ENCODE assay signal across 10 cellular contexts in the genomic region with DNA sequence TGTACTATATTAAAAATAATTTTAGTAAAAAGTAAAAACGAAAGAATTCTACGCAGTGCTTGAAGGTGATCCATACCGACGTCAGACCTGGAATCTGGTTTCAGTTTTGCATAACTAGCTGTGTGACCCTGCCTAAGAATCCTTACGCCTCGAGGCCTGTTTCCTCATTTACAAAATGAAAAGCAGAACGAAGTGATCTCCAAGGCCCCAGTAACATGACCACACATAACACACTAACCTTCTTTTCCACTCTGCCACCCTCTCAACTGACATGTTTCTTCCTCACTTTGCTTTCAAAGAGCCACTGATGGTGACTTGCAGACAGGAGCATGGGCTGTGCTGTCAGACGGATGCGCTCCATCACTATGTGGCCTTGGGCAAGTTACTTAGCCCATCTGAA. TPM values are rescaled to one million over a fixed set of nuclear protein-coding genes. Genes with fewer than 3 reads are reported as not detected.
A peak's percentile ranks its signal among the peaks of the same experiment; 100 is the strongest.
DNase-seq lines count a peak whose midpoint lies in the region; ATAC-seq and TF ChIP-seq lines count a peak whose summit lies in the region.
"Had no signal": no experiment of that assay in that cellular context is flagged by ENCODE, and none has a peak within 500 bp of the region (broad histone marks: within the 10 kb centered on the region; RNA-seq: fewer than 3 reads in every experiment).

No MANE protein-coding gene starts in this region.

- no peak overlapping the region for H2BK15ac ChIP-seq in mesendoderm (replicated peaks; ENCODE audit: low read depth)

- intact Hi-C loops in CD4-positive, alpha-beta memory T cell (cut with micrococcal nuclease): loop anchor here (10.0 kb wide), 1 partner anchor 290 kb away; the partner anchor contains the start of gene ABHD17C

- peaks cover 19% of the 10 kb centered on the region for H3K79me1 ChIP-seq in mesendoderm (ENCODE audit: low read length)

- H2BK120ac ChIP-seq in mesendoderm (ENCODE audit: low read depth, low read length): no peak overlapping the region

- H3K27ac ChIP-seq in CD4-positive, alpha-beta memory T cell (ENCODE audit: low read depth, low read length): no peak overlapping the region
- no peak overlapping the region for H3K27ac ChIP-seq in mesendoderm (ENCODE audit: low read depth, low read length)
- H3K27ac ChIP-seq: VCaP had no signal

- no peak for TF ChIP-seq POLR2A in GM18505 (IDR thresholded peaks at IDR 0.05; ENCODE audit: borderline replicate concordance, extremely low read depth, insufficient read depth, insufficient read length)

- peak overlapping the region; percentile 50 for H3K56ac ChIP-seq in mesendoderm (ENCODE audit: low read length)

- CTCF ChIA-PET in CD4-positive, alpha-beta memory T cell (lab: Charles Lee; ENCODE audit: partially characterized antibody): interaction anchor here (1.0 to 4.0 kb wide), 2 partner anchors 15 to 120 kb away, joined by 3 to 12 read pairs; no protein-coding TSS in a partner anchor

- peaks cover 7% of the 10 kb centered on the region for H3K36me3 ChIP-seq in CD4-positive, alpha-beta memory T cell (ENCODE audit: insufficient read depth, low read length)
- no peaks in the 10 kb centered on the region for H3K36me3 ChIP-seq in mesendoderm (ENCODE audit: control insufficient read depth, insufficient read depth, low read length)

- no peak overlapping the region for H3K18ac ChIP-seq in mesendoderm (ENCODE audit: low read length)

- H3K4me1 Mint-ChIP-seq in CD4-positive, alpha-beta memory T cell: peaks cover 51 to 73% (median 61%) of the 10 kb centered on the region in 4 donors
- peaks cover 46% of the 10 kb centered on the region for H3K4me1 Mint-ChIP-seq in activated T-helper 17 cell treated with anti-CD3 and anti-CD28 coated beads, Interleukin-2, amount 50 U/mL, for 72 hours

- no peak overlapping the region for H3K4me2 ChIP-seq in mesendoderm (ENCODE audit: low read length)

- peaks cover 50% of the 10 kb centered on the region for H3K4me1 ChIP-seq in CD4-positive, alpha-beta memory T cell (ENCODE audit: insufficient read depth, low read length)
- peaks cover 17% of the 10 kb centered on the region for H3K4me1 ChIP-seq in mesendoderm (ENCODE audit: control insufficient read depth, low read depth, low read length)

- no peaks in the 10 kb centered on the region for H3K9me3 Mint-ChIP-seq in CD4-positive, alpha-beta memory T cell
- no peaks in the 10 kb centered on the region for H3K9me3 Mint-ChIP-seq in activated T-helper 17 cell treated with anti-CD3 and anti-CD28 coated beads, Interleukin-2, amount 50 U/mL, for 72 hours

- no peak for ATAC-seq in activated T-helper 17 cell treated with anti-CD3 and anti-CD28 coated beads, Interleukin-2, amount 50 U/mL, for 72 hours (replicated peaks)
- no peak for ATAC-seq in GM21390 (IDR thresholded peaks at IDR 0.05; ENCODE audit: unreplicated experiment)
- no peak for ATAC-seq in GM18505 (IDR thresholded peaks at IDR 0.05; ENCODE audit: unreplicated experiment)

- H3K23ac ChIP-seq in mesendoderm (ENCODE audit: low read length): no peak overlapping the region

- H3K79me2 ChIP-seq in mesendoderm (ENCODE audit: control insufficient read depth, insufficient read depth, low read length): peaks cover 55% of the 10 kb centered on the region

- no peaks in the 10 kb centered on the region for H3K9me3 ChIP-seq in CD4-positive, alpha-beta memory T cell (ENCODE audit: control insufficient read depth in 1 of 2, low read length in 2 of 2)

- H3K36me3 Mint-ChIP-seq in CD4-positive, alpha-beta memory T cell: peaks cover 15 to 54% of the 10 kb centered on the region in 2 donors
- peaks cover 69% of the 10 kb centered on the region for H3K36me3 Mint-ChIP-seq in activated T-helper 17 cell treated with anti-CD3 and anti-CD28 coated beads, Interleukin-2, amount 50 U/mL, for 72 hours (ENCODE audit: low read depth)

- H3K27me3 Mint-ChIP-seq in CD4-positive, alpha-beta memory T cell: no peaks in the 10 kb centered on the region
- H3K27me3 Mint-ChIP-seq in activated T-helper 17 cell treated with anti-CD3 and anti-CD28 coated beads, Interleukin-2, amount 50 U/mL, for 72 hours: no peaks in the 10 kb centered on the region

- H2AK5ac ChIP-seq in mesendoderm (ENCODE audit: low read length): no peak overlapping the region

- H3K9ac ChIP-seq in mesendoderm (ENCODE audit: low read length): peak overlapping the region; percentile 23

- H4K5ac ChIP-seq in mesendoderm (ENCODE audit: low read length): no peak overlapping the region

- DNase-seq in CD4-positive, alpha-beta memory T cell: no peak
- DNase-seq in KBM-7 (peak; percentile 96), mesendoderm (no peak), superior temporal gyrus (ENCODE audit: extremely low spot score) (no peak)
- DNase-seq in stimulated activated CD4-positive, alpha-beta T cell treated with anti-CD3 and anti-CD28 coated beads, Interleukin-4, amount 100 ng/mL, for 24 hours: no peak
- DNase-seq: NCI-H2227 treated with DMSO at 0.1 percent for 48 hours had no signal

- no peak overlapping the region for H3K4me3 ChIP-seq in CD4-positive, alpha-beta memory T cell (ENCODE audit: low read length in 2 of 2)
- no peak overlapping the region for H3K4me3 ChIP-seq in mesendoderm (ENCODE audit: low read length)

- no CpG with 5 or more reads among the region's 9 CpGs for WGBS in mesendoderm (ENCODE audit: extremely low coverage, insufficient coverage, low lambda C conversion rate)

- H2BK5ac ChIP-seq in mesendoderm (ENCODE audit: low read length): no peak overlapping the region

- in situ Hi-C loops in KBM-7 (cut with MboI; ENCODE audit: low pct_unique_long_range_greater_than_20kb, low sequenced_read_pairs): no loop called here

- no peaks in the 10 kb centered on the region for H3K27me3 ChIP-seq in CD4-positive, alpha-beta memory T cell (ENCODE audit: insufficient read depth, low read length)
- no peaks in the 10 kb centered on the region for H3K27me3 ChIP-seq in mesendoderm (ENCODE audit: insufficient read depth, low read length, poor library complexity)

- POLR2A ChIA-PET in CD4-positive, alpha-beta memory T cell (lab: Charles Lee; ENCODE audit: partially characterized antibody): interaction anchor here (0.6 to 8.2 kb wide), 2 partner anchors 8 to 17 kb away, joined by 3 to 109 read pairs; partner anchors contain the start of gene TLNRD1

- peak overlapping the region in 6 of 7 donors; percentile 1 to 66 (median 40) for H3K27ac Mint-ChIP-seq in CD4-positive, alpha-beta memory T cell
- no peak overlapping the region for H3K27ac Mint-ChIP-seq in activated T-helper 17 cell treated with anti-CD3 and anti-CD28 coated beads, Interleukin-2, amount 50 U/mL, for 72 hours

- peak overlapping the region in 3 of 8 donors; percentile 39 to 53 (median 46) for H3K4me3 Mint-ChIP-seq in CD4-positive, alpha-beta memory T cell
- peak overlapping the region; percentile 35 for H3K4me3 Mint-ChIP-seq in activated T-helper 17 cell treated with anti-CD3 and anti-CD28 coated beads, Interleukin-2, amount 50 U/mL, for 72 hours

- H4K8ac ChIP-seq in mesendoderm (ENCODE audit: low read depth, low read length): no peak overlapping the region

- no peak overlapping the region for H3K4ac ChIP-seq in mesendoderm (ENCODE audit: low read depth, low read length)

RNA-seq across cellular contexts. Expression of gene MESD, which starts 4.8 kb away (rescaled TPM):
- 10 to 100 TPM; 43.3 to 44.6 TPM for total RNA-seq in CD4-positive, alpha-beta memory T cell
- polyA plus RNA-seq in CD4-positive, alpha-beta memory T cell: 10 to 100 TPM; 32.2 to 35.7 TPM
- total RNA-seq in activated T-helper 17 cell treated with anti-CD3 and anti-CD28 coated beads, Interleukin-2, amount 50 U/mL, for 72 hours: 10 to 100 TPM; 22.0 to 28.4 TPM
- polyA plus RNA-seq in mesendoderm (2013, experiment 1 of 2): 32.1 TPM
- polyA plus RNA-seq in mesendoderm (2013, experiment 2 of 2): 31.9 TPM

RNA-seq across cellular contexts. Expression of gene TLNRD1, which starts 15.9 kb away (rescaled TPM):
- total RNA-seq in CD4-positive, alpha-beta memory T cell: 10 to 100 TPM; 29.7 to 29.8 TPM
- 1 to 10 TPM; 2.4 to 5.2 TPM for polyA plus RNA-seq in CD4-positive, alpha-beta memory T cell
- 10 to 100 TPM; 19.1 to 39.3 TPM for total RNA-seq in activated T-helper 17 cell treated with anti-CD3 and anti-CD28 coated beads, Interleukin-2, amount 50 U/mL, for 72 hours
- polyA plus RNA-seq in mesendoderm (2013, experiment 1 of 2): 19.4 TPM
- polyA plus RNA-seq in mesendoderm (2013, experiment 2 of 2): 19.5 TPM
